Comparison of ENCODE assay signal across 8 cellular contexts in genomic region chr1:111754964-111755320, GRCh38. TPM values are rescaled to one million over a fixed set of nuclear protein-coding genes. Genes with fewer than 3 reads are reported as not detected.
DNase-seq lines count a peak whose midpoint lies in the region; ATAC-seq, FAIRE-seq and TF ChIP-seq lines count a peak whose summit lies in the region.

No MANE protein-coding gene starts in this region.

- H3K36me3 ChIP-seq in OCI-LY7 (ENCODE audit: insufficient read depth, low read length) (peaks cover 29% of the 10 kb centered on the region), K562 (ENCODE audit: control insufficient read depth, insufficient read depth, low read length) (peaks cover 29% of the 10 kb centered on the region)

- H3K4me1 ChIP-seq in OCI-LY7 (ENCODE audit: insufficient read depth, low read length, poor library complexity, severe bottlenecking) (peaks cover 65% of the 10 kb centered on the region), K562 (replicated peaks in 1 of 2; ENCODE audit: control insufficient read depth in 2 of 2, insufficient read depth in 2 of 2, low read length in 2 of 2) (peaks cover 9 to 15% of the 10 kb centered on the region in 2 experiments)

- H3K4me2 ChIP-seq in OCI-LY7 (ENCODE audit: low read length) (peak overlapping the region; percentile 85), K562 (ENCODE audit: insufficient read depth, low read length) (peak overlapping the region; percentile 91)

- TSS peak; percentile 81 for BruUV-seq in OCI-LY7 (replicated peaks; lab: Mats Ljungman, UMichigan)
- TSS peak; percentile 85 for BruUV-seq in K562 (replicated peaks; lab: Mats Ljungman, UMichigan)

- no peak for TF ChIP-seq RAD21 in K562 (CRISPR knock-in tag; conservative IDR thresholded peaks at IDR 0.05 in 1 of 2, IDR thresholded peaks at IDR 0.05 in 1 of 2)

- H3K4me3 ChIP-seq in OCI-LY7 (ENCODE audit: low read depth, low read length, poor library complexity, severe bottlenecking) (peak overlapping the region; percentile 83), K562 (peak overlapping the region; percentile 87)

- H3K9ac ChIP-seq in K562 (ENCODE audit: insufficient read depth in 1 of 2, low read depth in 2 of 2, low read length in 2 of 2): peak overlapping the region; percentile 91 to 97

- H3K9me2 ChIP-seq in OCI-LY7 (ENCODE audit: insufficient read depth, low read length): no peaks in the 10 kb centered on the region

- peaks cover 55% of the 10 kb centered on the region for H3K79me2 ChIP-seq in OCI-LY7 (ENCODE audit: insufficient read depth, low read depth, low read length)
- peaks cover 32% of the 10 kb centered on the region for H3K79me2 ChIP-seq in K562 (ENCODE audit: control insufficient read depth, insufficient read depth, low read length)

- TF ChIP-seq EP300 in K562 (IDR thresholded peaks at IDR 0.05; ENCODE audit: low read length): no peak

- H3K9me3 ChIP-seq in OCI-LY7 (ENCODE audit: low read length) (no peaks in the 10 kb centered on the region), K562 (replicated peaks; ENCODE audit: control insufficient read depth, insufficient read depth, low read depth, low read length) (no peaks in the 10 kb centered on the region)

- TF ChIP-seq CTCF in OCI-LY7 (conservative IDR thresholded peaks at IDR 0.05; ENCODE audit: low read length): no peak
- TF ChIP-seq CTCF in K562 (IDR thresholded peaks at IDR 0.05 in 2 of 3, conservative IDR thresholded peaks at IDR 0.05 in 1 of 3; ENCODE audit: insufficient read depth in 2 of 3, low read depth in 1 of 3, low read length in 3 of 3): no peak

- in situ Hi-C loops in K562 (cut with MboI): loop anchor here (5.0 kb wide), 1 partner anchor 273 kb away; no protein-coding TSS in a partner anchor

- TF ChIP-seq POLR2A in K562 (conservative IDR thresholded peaks at IDR 0.05): no peak

- peak; percentile 40 for DNase-seq in activated naive CD4-positive, alpha-beta T cell treated with Interleukin-2 at 50 U/mL for 16 hours
- DNase-seq in activated naive CD4-positive, alpha-beta T cell (lab: John Stamatoyannopoulos, UW): no peak
- peak; percentile 78 for DNase-seq in OCI-LY7 (ENCODE audit: low spot score)
- DNase-seq in K562 (ENCODE audit: extremely low read depth in 1 of 4, low spot score in 3 of 4): peak; percentile 56 to 66 (median 57)
- peak; percentile 58 for DNase-seq in iPS-NIHi7 (ENCODE audit: extremely low spot score)
- peak; percentile 2 to 28 for DNase-seq in stimulated activated CD4-positive, alpha-beta T cell treated with anti-CD3 and anti-CD28 coated beads, Interleukin-12 subunit alpha, Interleukin-12 subunit beta, amount 100 ng/mL, for 24 hours (ENCODE audit: low read depth in 2 of 2)
- DNase-seq in COLO829 (ENCODE audit: low spot score): no peak

- POLR2A ChIA-PET in OCI-LY7 (lab: Charles Lee): interaction anchor here (0.6 to 4.3 kb wide), 10 partner anchors 13 to 306 kb away, joined by 3 to 18 read pairs (median 4); partner anchors contain the start of genes ADORA3, INKA2 and TMIGD3
- POLR2A ChIA-PET in K562 (lab: Yijun Ruan, JAX): interaction anchor here (0.6 to 3.3 kb wide), 5 partner anchors 9 to 555 kb away, joined by 3 to 43 read pairs (median 4); no protein-coding TSS in a partner anchor

- ATAC-seq in HG03280 (IDR thresholded peaks at IDR 0.05; ENCODE audit: unreplicated experiment) (peak; percentile 2), K562 (peak; percentile 39)

- no peak for FAIRE-seq in K562 (lab: Jason Lieb, UNC)

- H3K27me3 ChIP-seq in K562 (ENCODE audit: control insufficient read depth in 2 of 2, insufficient read depth in 2 of 2, low read length in 2 of 2): peaks cover 0 to 2% of the 10 kb centered on the region in 2 experiments; a peak in 2 of 5 replicates

- H3K9me1 ChIP-seq in K562 (ENCODE audit: control insufficient read depth, insufficient read depth, low read length): no peaks in the 10 kb centered on the region

- intact Hi-C loops in OCI-LY7 (cut with micrococcal nuclease; ENCODE audit: unreplicated experiment) (loop anchor here (1.0 to 10.0 kb wide), 9 partner anchors 16 to 1120 kb away; partner anchors contain the start of gene INKA2), K562 (cut with micrococcal nuclease) (loop anchor here (1.0 kb wide), 1 partner anchor 40 kb away; no protein-coding TSS in a partner anchor)

- H3K27ac ChIP-seq in OCI-LY7 (ENCODE audit: low read depth, low read length, poor library complexity, severe bottlenecking) (peak overlapping the region; percentile 81), K562 (ENCODE audit: extremely low read depth, low read depth, low read length) (peak overlapping the region; percentile 78)

- under 1% methylated on average over 12 of the region's 12 CpGs for WGBS in K562 (ENCODE audit: insufficient coverage, low coverage, missing lambda C conversion rate)

- CTCF ChIA-PET in OCI-LY7 (lab: Charles Lee; ENCODE audit: unreplicated experiment): interaction anchor here (0.6 to 0.8 kb wide), 3 partner anchors 17 to 869 kb away, joined by 3 read pairs; no protein-coding TSS in a partner anchor
- CTCF ChIA-PET in K562 (lab: Yijun Ruan, JAX; ENCODE audit: low intra/inter-chr PET ratio): interaction anchor here (0.7 to 1.8 kb wide), 4 partner anchors 37 to 531 kb away, joined by 3 to 32 read pairs (median 6); no protein-coding TSS in a partner anchor

- peak overlapping the region; percentile 59 for H2AFZ ChIP-seq in OCI-LY7 (ENCODE audit: low read length)
- H2AFZ ChIP-seq in K562 (ENCODE audit: low read depth, low read length): peak overlapping the region; percentile 99

- peaks cover 6% of the 10 kb centered on the region; the same call in 1 of the 2 replicates for H4K20me1 ChIP-seq in OCI-LY7 (ENCODE audit: insufficient read depth, low read length)
- H4K20me1 ChIP-seq in K562 (replicated peaks; ENCODE audit: control insufficient read depth, insufficient read depth, low read length): no peaks in the 10 kb centered on the region

TF ChIP-seq in K562, 482 proteins besides CTCF, POLR2A, EP300 and RAD21 (continues in another document):
- TF ChIP-seq ZNF239 (CRISPR knock-in tag; IDR thresholded peaks at IDR 0.05) (no peak), TEAD4 (IDR thresholded peaks at IDR 0.05; ENCODE audit: low read length) (peak; percentile 74), TEAD4 (CRISPR knock-in tag; IDR thresholded peaks at IDR 0.05; ENCODE audit: borderline replicate concordance) (no peak), HCFC1 (IDR thresholded peaks at IDR 0.05; ENCODE audit: low read depth, low read length) (no peak), ZNF263 (CRISPR knock-in tag; IDR thresholded peaks at IDR 0.05; ENCODE audit: borderline replicate concordance) (peak; percentile 40; the same call in 1 of the 2 replicates), MTA1 (IDR thresholded peaks at IDR 0.05; ENCODE audit: borderline replicate concordance) (no peak), GTF2B (IDR thresholded peaks at IDR 0.05; ENCODE audit: extremely low read depth, insufficient read length) (no peak), ZNF184 (CRISPR knock-in tag; IDR thresholded peaks at IDR 0.05) (no peak), KDM1A (IDR thresholded peaks at IDR 0.05) (peak; percentile 76 to 87)

RNA-seq across cellular contexts. Expression of gene DDX20, which starts 0.8 kb away (rescaled TPM):
- 28.8 and 32.9 TPM in 2 replicates for total RNA-seq in OCI-LY7 (2014; rRNA removed; shearing (Covaris generic))
- total RNA-seq in OCI-LY7 (2022): 23.0 and 30.0 TPM in 2 replicates
- 11.2 and 36.6 TPM in 2 replicates for total RNA-seq in K562 (2011; cell fraction: chromatin; rRNA removed; ENCODE audit: low replicate concordance)
- 8.7 and 9.2 TPM in 2 replicates for total RNA-seq in K562 (2011; cell fraction: nucleolus; rRNA removed)
- total RNA-seq in K562 (2011; cell fraction: nucleoplasm; rRNA removed): 11.8 and 13.9 TPM in 2 replicates
- total RNA-seq in K562 (2014; rRNA removed): 29.3 and 29.9 TPM in 2 replicates
- total RNA-seq in K562 (2014; rRNA removed; fragmentation: Illumina TruSeq; extraction: Trizol): 29.6 and 32.6 TPM in 2 replicates
- 30.0 and 33.4 TPM in 2 replicates for total RNA-seq in K562 (2015; rRNA removed; fragmentation: Illumina TruSeq; extraction: Trizol)
- total RNA-seq in K562 (2021): 21.3 and 22.1 TPM in 2 replicates
- polyA plus RNA-seq in K562 (2011; rRNA removed): 18.3 and 24.5 TPM in 2 replicates
- 7.0 and 10.0 TPM in 2 replicates for polyA plus RNA-seq in K562 (2011; cell fraction: cytosol; rRNA removed)
- 18.8 and 25.7 TPM in 2 replicates for polyA plus RNA-seq in K562 (2011; cell fraction: nucleus; rRNA removed)
- 10.5 and 14.3 TPM in 2 replicates for polyA plus RNA-seq in K562 (2012)
- 24.5 and 26.1 TPM in 2 replicates for polyA plus RNA-seq in K562 (2014; fragmentation: Illumina TruSeq; extraction: Trizol)
- polyA plus RNA-seq in K562 (2014; fragmentation: Nextera tagmentation; extraction: Ambion mirVana): 1 to 10 TPM; 8.3 to 8.5 TPM
- polyA plus RNA-seq in K562 (2014; rRNA removed): 15.3 and 17.6 TPM in 2 replicates
- 33.7 and 37.1 TPM in 2 replicates for polyA minus RNA-seq in K562 (2011; rRNA and poly(A)+ RNA removed)
- polyA minus RNA-seq in K562 (2011; cell fraction: cytosol; rRNA and poly(A)+ RNA removed): 16.9 and 18.9 TPM in 2 replicates
- polyA minus RNA-seq in K562 (2011; cell fraction: nucleus; rRNA and poly(A)+ RNA removed): 14.1 and 30.2 TPM in 2 replicates

RNA-seq across cellular contexts. Expression of gene INKA2, which starts 15.7 kb away (rescaled TPM):
- 3.9 and 4.1 TPM in 2 replicates for total RNA-seq in OCI-LY7 (2014; rRNA removed; shearing (Covaris generic))
- total RNA-seq in OCI-LY7 (2022) (10.8 and 12.2 TPM in 2 replicates), K562 (2014; rRNA removed) (0.27 and 0.41 TPM in 2 replicates), K562 (2014; rRNA removed; fragmentation: Illumina TruSeq; extraction: Trizol) (0.32 and 0.33 TPM in 2 replicates), K562 (2015; rRNA removed; fragmentation: Illumina TruSeq; extraction: Trizol) (0.25 and 0.26 TPM in 2 replicates), K562 (2021) (0.45 and 1.4 TPM in 2 replicates)
- 0.14 and 0.76 TPM in 2 replicates for total RNA-seq in K562 (2011; cell fraction: chromatin; rRNA removed; ENCODE audit: low replicate concordance)
- total RNA-seq in K562 (2011; cell fraction: nucleolus; rRNA removed): 0.50 and 0.79 TPM in 2 replicates
- total RNA-seq in K562 (2011; cell fraction: nucleoplasm; rRNA removed): 0.51 and 0.61 TPM in 2 replicates
- polyA plus RNA-seq in K562 (2011; rRNA removed) (0.24 and 0.43 TPM in 2 replicates), K562 (2014; fragmentation: Illumina TruSeq; extraction: Trizol) (0.12 and 0.14 TPM in 2 replicates), K562 (2014; fragmentation: Nextera tagmentation; extraction: Ambion mirVana) (under 1 TPM in 1 of 2 experiments, not detected in 1; 0.04 TPM), K562 (2014; rRNA removed) (0.12 and 0.53 TPM in 2 replicates)
- polyA plus RNA-seq in K562 (2011; cell fraction: cytosol; rRNA removed): 0.35 and 0.75 TPM in 2 replicates
- polyA plus RNA-seq in K562 (2011; cell fraction: nucleus; rRNA removed): 0.10 and 0.37 TPM in 2 replicates
- 0.46 and 0.72 TPM in 2 replicates for polyA plus RNA-seq in K562 (2012)
- 0.49 and 1.9 TPM in 2 replicates for polyA minus RNA-seq in K562 (2011; rRNA and poly(A)+ RNA removed)
- 0.29 TPM in 1 of 2 replicates, not detected in the other for polyA minus RNA-seq in K562 (2011; cell fraction: cytosol; rRNA and poly(A)+ RNA removed)
- 0.13 and 1.00 TPM in 2 replicates for polyA minus RNA-seq in K562 (2011; cell fraction: nucleus; rRNA and poly(A)+ RNA removed)

Comparison
In these comparisons a context has a peak if more than half of its experiments do, and no peak if none do; other contexts are left out.
1. DNase-seq: peak in activated naive CD4-positive, alpha-beta T cell treated with Interleukin-2 at 50 U/mL for 16 hours (single experiment), OCI-LY7 (single experiment), K562 (4 of 4), iPS-NIHi7 (single experiment) and stimulated activated CD4-positive, alpha-beta T cell treated with anti-CD3 and anti-CD28 coated beads, Interleukin-12 subunit alpha, Interleukin-12 subunit beta, amount 100 ng/mL, for 24 hours (2 of 2); none in activated naive CD4-positive, alpha-beta T cell (0 of 4) and COLO829 (single experiment).